ENCODE assay signal across 1 cellular context in genomic region chr17:66753126-66753920, GRCh38.
TF ChIP-seq lines count a peak whose summit lies in the region.

No MANE protein-coding gene starts in this region.

TF ChIP-seq in K562, 482 proteins besides CTCF, POLR2A, EP300 and RAD21 (continued from another document and continues in another):
- TF ChIP-seq CTBP1 (IDR thresholded peaks at IDR 0.05; ENCODE audit: borderline replicate concordance) (peak; percentile 70; the same call in 1 of the 2 replicates), SAFB2 (IDR thresholded peaks at IDR 0.05; ENCODE audit: borderline replicate concordance, low read depth, low read length, severe bottlenecking) (no peak), ETS2 (tag; IDR thresholded peaks at IDR 0.05; ENCODE audit: borderline replicate concordance, poor library complexity, severe bottlenecking) (no peak), XRCC4 (IDR thresholded peaks at IDR 0.05; ENCODE audit: extremely low read depth, insufficient read depth, insufficient read length) (no peak), ZFP91 (CRISPR knock-in tag; IDR thresholded peaks at IDR 0.05) (no peak), NR2C1 (IDR thresholded peaks at IDR 0.05) (no peak), NR2C1 (tag; IDR thresholded peaks at IDR 0.05) (no peak), ZNF395 (CRISPR knock-in tag; IDR thresholded peaks at IDR 0.05) (no peak), IRF9 (tag; IDR thresholded peaks at IDR 0.05) (no peak), MCM7 (IDR thresholded peaks at IDR 0.05) (no peak), KAT7 (CRISPR knock-in tag; IDR thresholded peaks at IDR 0.05; ENCODE audit: borderline replicate concordance) (no peak), ZNF561 (CRISPR knock-in tag; conservative IDR thresholded peaks at IDR 0.05) (no peak), PRMT5 (CRISPR knock-in tag; IDR thresholded peaks at IDR 0.05) (no peak), MED1 (CRISPR knock-in tag; IDR thresholded peaks at IDR 0.05; ENCODE audit: borderline replicate concordance) (no peak), SLC30A9 (CRISPR knock-in tag; IDR thresholded peaks at IDR 0.05) (no peak), KLF10 (CRISPR knock-in tag; IDR thresholded peaks at IDR 0.05) (no peak), ATF1 (CRISPR knock-in tag; IDR thresholded peaks at IDR 0.05) (no peak), ATF1 (tag; IDR thresholded peaks at IDR 0.05) (no peak), MCM2 (IDR thresholded peaks at IDR 0.05; ENCODE audit: low read depth) (no peak), ZNF282 (CRISPR knock-in tag; IDR thresholded peaks at IDR 0.05) (no peak), STAT5A (IDR thresholded peaks at IDR 0.05; ENCODE audit: borderline replicate concordance, low read length) (peak; percentile 12; the same call in 1 of the 2 replicates), HDAC8 (tag; IDR thresholded peaks at IDR 0.05) (no peak), CREB1 (IDR thresholded peaks at IDR 0.05) (no peak), CREB1 (CRISPR knock-in tag; IDR thresholded peaks at IDR 0.05) (no peak), FOXA3 (CRISPR knock-in tag; conservative IDR thresholded peaks at IDR 0.05 in 1 of 2, IDR thresholded peaks at IDR 0.05 in 1 of 2) (no peak), ZNF444 (CRISPR knock-in tag; IDR thresholded peaks at IDR 0.05) (no peak), BRF2 (IDR thresholded peaks at IDR 0.05; ENCODE audit: borderline replicate concordance, insufficient read depth, insufficient read length) (no peak), MNT (conservative IDR thresholded peaks at IDR 0.05) (no peak), ZNF3 (CRISPR knock-in tag; IDR thresholded peaks at IDR 0.05) (no peak), MTF1 (CRISPR knock-in tag; IDR thresholded peaks at IDR 0.05; ENCODE audit: borderline replicate concordance) (no peak), SP1 (CRISPR knock-in tag; IDR thresholded peaks at IDR 0.05) (no peak), ZNF76 (CRISPR knock-in tag; IDR thresholded peaks at IDR 0.05; ENCODE audit: borderline replicate concordance) (no peak), SRSF9 (IDR thresholded peaks at IDR 0.05; ENCODE audit: borderline replicate concordance, low read depth, low read length) (no peak), ZNF253 (CRISPR knock-in tag; conservative IDR thresholded peaks at IDR 0.05) (no peak), FOXM1 (IDR thresholded peaks at IDR 0.05; ENCODE audit: low read depth) (0 out of 2 replicates have a peak, but pooled peaks have one; percentile 19), FOXM1 (CRISPR knock-in tag; IDR thresholded peaks at IDR 0.05; ENCODE audit: low read depth) (no peak), NFXL1 (CRISPR knock-in tag; IDR thresholded peaks at IDR 0.05) (no peak), CREM (IDR thresholded peaks at IDR 0.05; ENCODE audit: low read depth) (no peak), CBX3 (IDR thresholded peaks at IDR 0.05; ENCODE audit: borderline replicate concordance in 1 of 2, low read length in 2 of 2) (no peak), KDM4B (IDR thresholded peaks at IDR 0.05; ENCODE audit: borderline replicate concordance in 2 of 2, low read depth in 1 of 2) (no peak), BRF1 (IDR thresholded peaks at IDR 0.05; ENCODE audit: borderline replicate concordance, extremely low read depth, insufficient read length) (no peak), RBM15 (IDR thresholded peaks at IDR 0.05; ENCODE audit: insufficient read depth, low read length) (no peak), GATAD2B (IDR thresholded peaks at IDR 0.05; ENCODE audit: borderline replicate concordance) (no peak), ID3 (CRISPR knock-in tag; IDR thresholded peaks at IDR 0.05) (no peak), ID3 (tag; IDR thresholded peaks at IDR 0.05) (no peak), ZNF23 (CRISPR knock-in tag; IDR thresholded peaks at IDR 0.05) (no peak), GABPA (tag; conservative IDR thresholded peaks at IDR 0.05; ENCODE audit: low read depth) (no peak), ARID3A (IDR thresholded peaks at IDR 0.05; ENCODE audit: borderline replicate concordance, low read depth, low read length) (no peak), EWSR1 (IDR thresholded peaks at IDR 0.05; ENCODE audit: borderline replicate concordance, low read depth, partially characterized antibody) (no peak), ZNF551 (CRISPR knock-in tag; IDR thresholded peaks at IDR 0.05) (no peak), FOXO4 (CRISPR knock-in tag; IDR thresholded peaks at IDR 0.05) (no peak), HOMEZ (CRISPR knock-in tag; IDR thresholded peaks at IDR 0.05) (no peak), ELF1 (tag; IDR thresholded peaks at IDR 0.05) (no peak), ZNF12 (CRISPR knock-in tag; IDR thresholded peaks at IDR 0.05) (no peak), ZSCAN32 (CRISPR knock-in tag; IDR thresholded peaks at IDR 0.05) (no peak), HMG20B (CRISPR knock-in tag; IDR thresholded peaks at IDR 0.05) (no peak), RFX1 (IDR thresholded peaks at IDR 0.05) (no peak), CSDE1 (IDR thresholded peaks at IDR 0.05) (no peak), ZBTB5 (IDR thresholded peaks at IDR 0.05) (no peak), MAFG (tag; conservative IDR thresholded peaks at IDR 0.05) (no peak), IRF1 (CRISPR knock-in tag; IDR thresholded peaks at IDR 0.05; ENCODE audit: borderline replicate concordance) (no peak), KAT8 (IDR thresholded peaks at IDR 0.05; ENCODE audit: low read depth) (no peak), PTRF (tag; IDR thresholded peaks at IDR 0.05) (no peak), MIER1 (IDR thresholded peaks at IDR 0.05; ENCODE audit: low read depth) (no peak), ZNF124 (CRISPR knock-in tag; IDR thresholded peaks at IDR 0.05) (no peak)
